In the genomic region with DNA sequence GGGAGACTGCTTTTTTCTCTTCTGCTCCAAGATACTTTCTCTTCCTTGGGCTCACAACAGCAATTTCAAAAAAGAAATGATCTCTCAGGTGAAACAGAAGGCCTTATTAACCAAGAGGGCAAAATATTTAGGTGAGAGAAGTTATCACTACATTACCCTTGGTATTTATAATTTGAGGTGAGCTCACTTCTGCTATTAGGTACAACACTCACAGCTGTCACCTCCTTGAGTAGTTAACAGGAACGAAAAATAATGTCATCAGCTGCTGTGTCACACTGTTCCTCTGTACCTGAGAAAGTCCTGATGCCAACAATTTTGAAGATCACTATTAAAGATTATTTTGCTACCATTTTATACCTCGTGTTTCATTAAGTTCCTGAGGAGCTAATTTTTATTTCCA, we compare ENCODE assay signal across 12 cellular contexts.
"Had no signal": no experiment of that assay in that cellular context is flagged by ENCODE, and none has a peak within 500 bp of the region (broad histone marks: within the 10 kb centered on the region; RNA-seq: fewer than 3 reads in every experiment).

No MANE protein-coding gene starts in this region.

- H3K4me1 ChIP-seq: HAP-1 had no signal

- H2AFZ ChIP-seq: GM23338 had no signal

- DNase-seq: H7, HFFc6, Kasumi-1, KBM-7 had no signal

- H3K9ac ChIP-seq: KMS-11 had no signal

- H3K27ac Mint-ChIP-seq: GM23338, HFFc6, IgD-negative memory B cell had no signal

- H3K9me3 ChIP-seq: HAP-1 had no signal

- H3K27me3 Mint-ChIP-seq: IgD-negative memory B cell had no signal

- ATAC-seq: GM23338, HCT116, HepG2 had no signal

- H3K4me3 ChIP-seq: GM23338, HAP-1 had no signal

- H3K4me2 ChIP-seq: GM23338, KMS-11 had no signal

- H3K27ac ChIP-seq: HL-60, KMS-11 had no signal

- H3K4me3 Mint-ChIP-seq: GM23338, HFFc6, IgD-negative memory B cell had no signal

- H3K36me3 ChIP-seq: HAP-1 had no signal

- FAIRE-seq: H1, HepG2 had no signal

- H3K9me3 Mint-ChIP-seq: GM23338 had no signal

- H3K36me3 Mint-ChIP-seq: IgD-negative memory B cell had no signal
